ENCODE assay signal across 13 cellular contexts in the genomic region with DNA sequence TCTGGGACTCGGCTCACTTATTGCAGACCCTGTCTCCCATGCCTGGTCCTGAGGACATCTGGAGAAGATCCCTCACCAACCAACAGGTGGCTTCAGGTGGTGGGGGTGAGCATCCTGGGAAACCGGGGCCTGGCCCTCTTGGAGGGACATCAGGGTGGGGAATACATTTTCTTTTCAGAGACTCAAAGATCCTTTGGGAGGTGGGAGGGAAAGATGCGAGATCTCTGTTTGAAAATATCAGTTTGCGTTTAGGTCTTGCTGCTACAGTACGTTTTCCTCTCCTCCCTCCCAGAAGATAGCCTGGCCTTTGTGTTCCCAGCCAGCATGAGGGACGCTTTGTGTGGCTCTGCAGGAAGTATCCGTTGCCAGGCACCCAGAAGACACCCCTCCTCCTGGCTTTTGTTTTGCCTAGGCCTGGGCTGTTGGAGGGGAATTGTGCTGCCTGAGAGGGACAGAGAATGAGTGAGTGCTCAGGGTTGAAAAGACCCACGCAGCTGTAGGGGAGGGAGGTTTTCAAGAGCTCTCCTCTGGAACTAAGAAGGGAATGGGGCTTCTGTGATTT. TPM values are rescaled to one million over a fixed set of nuclear protein-coding genes. Genes with fewer than 3 reads are reported as not detected.
DNase-seq lines count a peak whose midpoint lies in the region; ATAC-seq and TF ChIP-seq lines count a peak whose summit lies in the region.
"Had no signal": no experiment of that assay in that cellular context is flagged by ENCODE, and none has a peak within 500 bp of the region (broad histone marks: within the 10 kb centered on the region; RNA-seq: fewer than 3 reads in every experiment).

No MANE protein-coding gene starts in this region.

- no peak overlapping the region for H3K4me3 Mint-ChIP-seq in natural killer cell treated with Interleukin-12 subunit alpha and Interleukin-12 subunit beta and Interleukin-15 and Interleukin-18, amount 100 ng/mL, for 72 hours

- H3K9me3 Mint-ChIP-seq in natural killer cell treated with Interleukin-12 subunit alpha and Interleukin-12 subunit beta and Interleukin-15 and Interleukin-18, amount 100 ng/mL, for 72 hours = no peaks in the 10 kb centered on the region

- H3K23ac ChIP-seq in IMR-90 (ENCODE audit: low read depth, low read length) (no peak overlapping the region), trophoblast cell (ENCODE audit: low read length) (no peak overlapping the region)

- peaks cover 4% of the 10 kb centered on the region for H3K4me1 ChIP-seq in IMR-90 (ENCODE audit: control insufficient read depth, insufficient read depth, low read length)
- peaks cover 0 to 5% of the 10 kb centered on the region in 2 experiments for H3K4me1 ChIP-seq in trophoblast cell (ENCODE audit: control insufficient read depth in 1 of 2, insufficient read depth in 2 of 2, low read length in 2 of 2)
- H3K4me1 ChIP-seq: parathyroid adenoma, uterus had no signal

- H3K79me2 ChIP-seq in trophoblast cell (ENCODE audit: control insufficient read depth, insufficient read depth, low read length, poor library complexity) = no peaks in the 10 kb centered on the region
- H3K79me2 ChIP-seq: parathyroid adenoma had no signal

- H4K8ac ChIP-seq in IMR-90 (ENCODE audit: low read depth in 2 of 2, low read length in 2 of 2) (no peak overlapping the region), trophoblast cell (ENCODE audit: low read depth, low read length) (peak overlapping the region; percentile 25)

- H2BK15ac ChIP-seq in IMR-90 (ENCODE audit: low read depth, low read length) = no peak overlapping the region

- H3K4me2 ChIP-seq in IMR-90 (ENCODE audit: low read depth, low read length) = no peak overlapping the region
- H3K4me2 ChIP-seq in trophoblast cell (ENCODE audit: low read length) = no peak overlapping the region

- H3K27ac ChIP-seq in IMR-90 (ENCODE audit: insufficient read depth, low read length) (no peak overlapping the region), trophoblast cell (ENCODE audit: low read depth, low read length) (no peak overlapping the region)
- H3K27ac ChIP-seq: parathyroid adenoma, uterus had no signal

- H4K12ac ChIP-seq in trophoblast cell (ENCODE audit: low read depth, low read length) = peak overlapping the region; percentile 51

- H3K27ac Mint-ChIP-seq in natural killer cell treated with Interleukin-12 subunit alpha and Interleukin-12 subunit beta and Interleukin-15 and Interleukin-18, amount 100 ng/mL, for 72 hours = no peak overlapping the region

- no peak overlapping the region for H3K18ac ChIP-seq in IMR-90 (ENCODE audit: low read depth, low read length)
- H3K18ac ChIP-seq in trophoblast cell (ENCODE audit: low read length) = no peak overlapping the region

- H2AFZ ChIP-seq in IMR-90 (replicated peaks; ENCODE audit: low read length, poor library complexity) (peak overlapping the region; percentile 46), trophoblast cell (ENCODE audit: insufficient read depth, low read length, poor library complexity) (peak overlapping the region; percentile 87)
- H2AFZ ChIP-seq: parathyroid adenoma had no signal

- H3K36me3 Mint-ChIP-seq in natural killer cell treated with Interleukin-12 subunit alpha and Interleukin-12 subunit beta and Interleukin-15 and Interleukin-18, amount 100 ng/mL, for 72 hours = no peaks in the 10 kb centered on the region

- no peak for DNase-seq in IMR-90
- peak; percentile 41 for DNase-seq in NCI-H510A (lab: John Stamatoyannopoulos, UW)
- DNase-seq in globus pallidus (ENCODE audit: low spot score) = peak; percentile 96
- DNase-seq in trophoblast cell = no peak
- no peak for DNase-seq in SKM-1 treated with dmso at 0.1 percent for 144 hours (lab: John Stamatoyannopoulos, UW; ENCODE audit: unreplicated experiment)
- no peak for DNase-seq in kidney glomerular epithelial cell (lab: John Stamatoyannopoulos, UW)
- DNase-seq in natural killer cell treated with Interleukin-12 subunit alpha and Interleukin-12 subunit beta and Interleukin-15 and Interleukin-18, amount 100 ng/mL, for 72 hours (ENCODE audit: low spot score) = no peak
- DNase-seq in GM10266 (ENCODE audit: extremely low spot score) = no peak
- DNase-seq: activated CD8-positive, alpha-beta memory T cell treated with anti-CD3 and anti-CD28 coated beads, Interleukin-2, amount 50 U/mL, for 48 hours; Caco-2; NCI-H1048; uterus had no signal

- intact Hi-C loops in IMR-90 (cut with micrococcal nuclease) = no loop called here

- BruUV-seq in IMR-90 (replicated peaks; lab: Mats Ljungman, UMichigan) = no TSS peak

- TF ChIP-seq CTCF in IMR-90 (conservative IDR thresholded peaks at IDR 0.05; ENCODE audit: low read depth, low read length) = no peak
- TF ChIP-seq CTCF in GM10266 (IDR thresholded peaks at IDR 0.05; ENCODE audit: control insufficient read depth, insufficient read depth, low read depth, missing control alignments) = no peak

- no peaks in the 10 kb centered on the region for H3K79me1 ChIP-seq in IMR-90 (ENCODE audit: low read depth in 1 of 2, low read length in 2 of 2)
- peaks cover 2% of the 10 kb centered on the region for H3K79me1 ChIP-seq in trophoblast cell (ENCODE audit: low read length)

- no peaks in the 10 kb centered on the region; the same call in 1 of the 2 replicates for H3K9me1 ChIP-seq in IMR-90 (ENCODE audit: insufficient read depth, low read length)

- dilution Hi-C loops in IMR-90 (cut with HindIII; ENCODE audit: low sequenced_read_pairs, unreplicated experiment) = no loop called here

- H3K4me1 Mint-ChIP-seq in natural killer cell treated with Interleukin-12 subunit alpha and Interleukin-12 subunit beta and Interleukin-15 and Interleukin-18, amount 100 ng/mL, for 72 hours (ENCODE audit: low read depth in 2 of 2) = peaks cover 0 to 6% of the 10 kb centered on the region in 2 donors

- H2BK120ac ChIP-seq in IMR-90 (ENCODE audit: low read depth, low read length) = no peak overlapping the region
- H2BK120ac ChIP-seq in trophoblast cell (ENCODE audit: insufficient read depth, low read length, poor library complexity) = peak overlapping the region; percentile 68

- in situ Hi-C loops in IMR-90 (cut with MboI; ENCODE audit: low sequenced_read_pairs) = no loop called here

- H4K91ac ChIP-seq in IMR-90 (ENCODE audit: insufficient read depth, low read depth, low read length) = no peak overlapping the region
- peak overlapping the region; percentile 2 for H4K91ac ChIP-seq in trophoblast cell (ENCODE audit: low read depth, low read length)

- CTCF ChIA-PET in IMR-90 (lab: Yijun Ruan, JAX) = interaction anchor here (1.1 to 1.2 kb wide), 2 partner anchors 11 to 116 kb away, joined by 3 read pairs; no protein-coding TSS in a partner anchor

- POLR2A ChIA-PET in IMR-90 (lab: Charles Lee; ENCODE audit: unreplicated experiment) = interaction anchor here (0.5 kb wide), 1 partner anchor 136 kb away, joined by 3 read pairs; no protein-coding TSS in a partner anchor

- H3K14ac ChIP-seq in IMR-90 (replicated peaks; ENCODE audit: low read depth, low read length) = no peak overlapping the region
- H3K14ac ChIP-seq in trophoblast cell (ENCODE audit: low read length) = no peak overlapping the region

- no peaks in the 10 kb centered on the region for H3K27me3 ChIP-seq in IMR-90 (ENCODE audit: control insufficient read depth, insufficient read depth, low read length)
- H3K27me3 ChIP-seq in trophoblast cell (ENCODE audit: insufficient read depth, low read length) = no peaks in the 10 kb centered on the region
- H3K27me3 ChIP-seq: uterus had no signal

- H3K9ac ChIP-seq in IMR-90 (ENCODE audit: low read depth, low read length) (no peak overlapping the region), trophoblast cell (ENCODE audit: low read length) (no peak overlapping the region)
- H3K9ac ChIP-seq: parathyroid adenoma had no signal

- no peak overlapping the region for H2AK5ac ChIP-seq in IMR-90 (ENCODE audit: low read depth, low read length)
- H2AK5ac ChIP-seq in trophoblast cell (ENCODE audit: low read length) = no peak overlapping the region

- H2BK5ac ChIP-seq in IMR-90 (ENCODE audit: low read depth, low read length, poor library complexity, severe bottlenecking) = no peak overlapping the region
- H2BK5ac ChIP-seq in trophoblast cell (ENCODE audit: low read depth, low read length, poor library complexity) = no peak overlapping the region

- no peaks in the 10 kb centered on the region for H3K36me3 ChIP-seq in IMR-90 (ENCODE audit: control insufficient read depth, insufficient read depth, low read length)
- H3K36me3 ChIP-seq in trophoblast cell (ENCODE audit: control insufficient read depth in 1 of 2, insufficient read depth in 2 of 2, low read length in 2 of 2) = no peaks in the 10 kb centered on the region
- H3K36me3 ChIP-seq: uterus had no signal

- H3K4me3 ChIP-seq in IMR-90 (ENCODE audit: insufficient read depth, low read depth, low read length) (no peak overlapping the region), trophoblast cell (ENCODE audit: low read depth, low read length) (no peak overlapping the region)
- H3K4me3 ChIP-seq: uterus had no signal

- no CpG with 5 or more reads among the region's 8 CpGs for WGBS in IMR-90 (ENCODE audit: extremely low coverage in 2 of 2, insufficient read length in 1 of 2), 2 experiments
- no CpG with 5 or more reads among the region's 8 CpGs for WGBS in trophoblast cell (ENCODE audit: extremely low coverage, insufficient coverage, insufficient read length)

- no peak for TF ChIP-seq RAD21 in IMR-90 (IDR thresholded peaks at IDR 0.05; ENCODE audit: low read length)

- H3K4ac ChIP-seq in IMR-90 (ENCODE audit: low read depth, low read length) = no peak overlapping the region
- H3K4ac ChIP-seq in trophoblast cell (ENCODE audit: low read depth, low read length) = no peak overlapping the region

- H3K27me3 Mint-ChIP-seq in natural killer cell treated with Interleukin-12 subunit alpha and Interleukin-12 subunit beta and Interleukin-15 and Interleukin-18, amount 100 ng/mL, for 72 hours = peaks cover 4 to 6% of the 10 kb centered on the region in 2 donors

- no peak overlapping the region for H2AK9ac ChIP-seq in IMR-90 (replicated peaks; ENCODE audit: low read depth, low read length, poor library complexity)

- H3K56ac ChIP-seq in IMR-90 (ENCODE audit: extremely low read depth, insufficient read depth, low read length) = no peak overlapping the region

- ATAC-seq in IMR-90 (ENCODE audit: low read depth) = no peak
- no peak for ATAC-seq in natural killer cell treated with Interleukin-12 subunit alpha and Interleukin-12 subunit beta and Interleukin-15 and Interleukin-18, amount 100 ng/mL, for 72 hours

- H2BK12ac ChIP-seq in trophoblast cell (ENCODE audit: low read length) = peak overlapping the region; percentile 8

- H4K5ac ChIP-seq in IMR-90 (ENCODE audit: low read depth, low read length) = no peak overlapping the region; the same call in 1 of the 2 replicates

- H4K20me1 ChIP-seq in IMR-90 (ENCODE audit: insufficient read depth, low read length) = no peaks in the 10 kb centered on the region

- TF ChIP-seq POLR2A in IMR-90 (IDR thresholded peaks at IDR 0.05; ENCODE audit: low read depth, low read length) = no peak

- no peak overlapping the region for H2BK20ac ChIP-seq in IMR-90 (ENCODE audit: low read depth, low read length)

- H3K9me3 ChIP-seq in IMR-90 (ENCODE audit: control insufficient read depth, insufficient read depth, low read length) = no peaks in the 10 kb centered on the region
- H3K9me3 ChIP-seq in trophoblast cell (ENCODE audit: insufficient read depth, low read depth, low read length) = no peaks in the 10 kb centered on the region
- H3K9me3 ChIP-seq: Caco-2, uterus had no signal

RNA-seq across cellular contexts. Expression of gene SLC2A12, which starts 21.8 kb away (rescaled TPM):
- total RNA-seq in IMR-90 (2012; rRNA removed) = 11.5 and 12.5 TPM in 2 replicates
- 4.8 and 5.8 TPM in 2 replicates for polyA plus RNA-seq in IMR-90 (2012; rRNA removed)
- polyA plus RNA-seq in IMR-90 (2012; cell fraction: cytosol; rRNA removed) = 1.6 and 2.4 TPM in 2 replicates
- 0.59 and 3.6 TPM in 2 replicates for polyA plus RNA-seq in IMR-90 (2012; cell fraction: nucleus; rRNA removed; ENCODE audit: low replicate concordance)
- 17.4 and 17.5 TPM in 2 replicates for polyA plus RNA-seq in trophoblast cell (2013)
- total RNA-seq in natural killer cell treated with Interleukin-12 subunit alpha and Interleukin-12 subunit beta and Interleukin-15 and Interleukin-18, amount 100 ng/mL, for 72 hours = not detected
- total RNA-seq: Caco-2 had no signal

Comparison
In these comparisons a context has a peak if more than half of its experiments do, and no peak if none do; other contexts are left out.
1. DNase-seq: peak in NCI-H510A (single experiment) and globus pallidus (single experiment); none in IMR-90 (single experiment), trophoblast cell (0 of 2), SKM-1 treated with dmso at 0.1 percent for 144 hours (single experiment), kidney glomerular epithelial cell (single experiment), natural killer cell treated with Interleukin-12 subunit alpha and Interleukin-12 subunit beta and Interleukin-15 and Interleukin-18, amount 100 ng/mL, for 72 hours (single experiment) and GM10266 (single experiment).
2. RNA of gene SLC2A12, which starts 21.8 kb away (total RNA-seq): 11.5 to 12.5 TPM in IMR-90; not detected in natural killer cell treated with Interleukin-12 subunit alpha and Interleukin-12 subunit beta and Interleukin-15 and Interleukin-18, amount 100 ng/mL, for 72 hours; every median in the first group is over 10 times any median in the second.